ENCODE assay signal across 19 cellular contexts in the genomic region with DNA sequence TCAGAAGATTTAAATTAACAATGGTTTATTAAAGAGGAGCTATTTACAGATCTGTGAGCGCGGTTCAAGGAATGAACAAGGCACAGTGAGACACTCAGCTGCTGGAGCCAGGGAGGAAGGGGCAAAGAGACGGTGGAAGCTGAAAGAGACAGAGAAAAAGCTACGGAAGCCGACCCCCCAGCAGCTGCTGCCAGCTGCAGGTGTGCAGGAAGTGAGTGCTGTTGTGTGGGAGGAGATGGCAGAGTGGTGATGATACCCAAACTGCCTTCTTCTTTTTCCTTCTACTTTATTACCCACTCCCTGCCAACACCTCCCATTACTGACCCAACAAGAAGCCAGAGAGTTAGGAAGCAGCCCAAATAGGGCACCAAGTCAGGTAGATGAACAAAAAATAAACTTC. TPM values are rescaled to one million over a fixed set of nuclear protein-coding genes. Genes with fewer than 3 reads are reported as not detected.
DNase-seq lines count a peak whose midpoint lies in the region; ATAC-seq and TF ChIP-seq lines count a peak whose summit lies in the region.
"Had no signal": no experiment of that assay in that cellular context is flagged by ENCODE, and none has a peak within 500 bp of the region (broad histone marks: within the 10 kb centered on the region; RNA-seq: fewer than 3 reads in every experiment).

No MANE protein-coding gene starts in this region.

- H4K20me1 ChIP-seq in BLaER1 = no peaks in the 10 kb centered on the region

- H3K4me3 ChIP-seq in BLaER1 (peak overlapping the region; percentile 36; the same call in 1 of the 2 replicates), aorta (ENCODE audit: low read length in 2 of 2) (no peak overlapping the region)
- H3K4me3 ChIP-seq: GM23248, transverse colon had no signal

- DNase-seq in progenitor cell of endocrine pancreas (ENCODE audit: low spot score, unreplicated experiment) (no peak), GM20000 (ENCODE audit: low spot score) (no peak), aorta (no peak)
- DNase-seq: GM23248; NCI-H2029; NCI-H526 treated with DMSO at 0.1 percent for 48 hours; stimulated activated CD4-positive, alpha-beta T cell treated with anti-CD3 and anti-CD28 coated beads, Interleukin-4, amount 100 ng/mL, for 4 hours; transverse colon had no signal

- H3K4me1 ChIP-seq in BLaER1 (peaks cover 35% of the 10 kb centered on the region), aorta (ENCODE audit: control insufficient read depth in 1 of 2, insufficient read depth in 2 of 2, low read length in 2 of 2) (no peaks in the 10 kb centered on the region)
- H3K4me1 ChIP-seq: transverse colon had no signal

- peak overlapping the region; percentile 80 for H3K4me2 ChIP-seq in BLaER1

- 74 to 88% methylated on average over 5 of the region's 5 CpGs for WGBS in aorta, 2 donors

- no peak overlapping the region for H3K4me3 Mint-ChIP-seq in progenitor cell of endocrine pancreas (ENCODE audit: low read depth)
- H3K4me3 Mint-ChIP-seq: activated naive CD8-positive, alpha-beta T cell had no signal

- TF ChIP-seq CTCF in progenitor cell of endocrine pancreas (IDR thresholded peaks at IDR 0.05; ENCODE audit: unreplicated experiment) (no peak), GM20000 (IDR thresholded peaks at IDR 0.05; ENCODE audit: extremely low read depth, missing control alignments) (no peak)

- H3K9me3 ChIP-seq in BLaER1 (no peaks in the 10 kb centered on the region), aorta (ENCODE audit: control insufficient read depth, low read length) (no peaks in the 10 kb centered on the region)
- H3K9me3 ChIP-seq: transverse colon had no signal

- ATAC-seq in GM18907 (IDR thresholded peaks at IDR 0.05; ENCODE audit: unreplicated experiment) (peak; percentile 59), GM21737 (IDR thresholded peaks at IDR 0.05; ENCODE audit: unreplicated experiment) (peak; percentile 34), HG03460 (IDR thresholded peaks at IDR 0.05; ENCODE audit: unreplicated experiment) (peak; percentile 41), aorta (ENCODE audit: low FRiP score) (no peak), GM21390 (IDR thresholded peaks at IDR 0.05; ENCODE audit: unreplicated experiment) (no peak)
- ATAC-seq: sciatic nerve had no signal

- H3K36me3 ChIP-seq in BLaER1 = no peaks in the 10 kb centered on the region
- H3K36me3 ChIP-seq in aorta (ENCODE audit: control insufficient read depth in 1 of 2, insufficient read depth in 2 of 2, low read length in 1 of 2) = no peaks in the 10 kb centered on the region
- H3K36me3 ChIP-seq: transverse colon had no signal

- H3K9me3 Mint-ChIP-seq in progenitor cell of endocrine pancreas (ENCODE audit: low read depth) = peaks cover 3% of the 10 kb centered on the region

- H3K9ac ChIP-seq in BLaER1 = peak overlapping the region; percentile 43; the same call in 1 of the 2 replicates
- H3K9ac ChIP-seq: GM23248 had no signal

- H3K27me3 Mint-ChIP-seq in progenitor cell of endocrine pancreas = no peaks in the 10 kb centered on the region
- H3K27me3 Mint-ChIP-seq: activated naive CD8-positive, alpha-beta T cell had no signal

- H3K27ac Mint-ChIP-seq in progenitor cell of endocrine pancreas = no peak overlapping the region
- H3K27ac Mint-ChIP-seq: activated naive CD8-positive, alpha-beta T cell had no signal

- intact Hi-C loops in aorta (cut with DNase I) = no loop called here

- H3K27ac ChIP-seq in BLaER1 (peak overlapping the region; percentile 70), aorta (ENCODE audit: low read depth in 1 of 2, low read length in 2 of 2) (no peak overlapping the region)
- H3K27ac ChIP-seq: GM23248, transverse colon had no signal

- H3K27me3 ChIP-seq in BLaER1 (no peaks in the 10 kb centered on the region), aorta (ENCODE audit: control insufficient read depth in 1 of 2, insufficient read depth in 2 of 2, low read length in 1 of 2) (no peaks in the 10 kb centered on the region)
- H3K27me3 ChIP-seq: transverse colon had no signal

- no peaks in the 10 kb centered on the region for H3K36me3 Mint-ChIP-seq in progenitor cell of endocrine pancreas (ENCODE audit: insufficient read depth)
- H3K36me3 Mint-ChIP-seq: activated naive CD8-positive, alpha-beta T cell had no signal

- no peaks in the 10 kb centered on the region for H3K4me1 Mint-ChIP-seq in progenitor cell of endocrine pancreas (ENCODE audit: low read depth)

RNA-seq across cellular contexts. Expression of a gene that starts 41.9 kb away (rescaled TPM):
- not detected in 2 replicates for total RNA-seq in progenitor cell of endocrine pancreas
- total RNA-seq in aorta = not detected
- polyA plus RNA-seq in aorta = not detected
- total RNA-seq: A673; fibroblast of lung; GM23248; omental fat pad; sciatic nerve; T-helper 1 cell treated with Interleukin-12 subunit alpha and Interleukin-12 subunit beta and Interleukin-4 antibody, amounts not matched to agents 30 ng/mL and 1 ng/mL, for 36 hours; transverse colon had no signal
- polyA plus RNA-seq: fibroblast of lung, GM23248 had no signal

Comparison
In these comparisons a context has a peak if more than half of its experiments do, and no peak if none do; other contexts are left out.
1. ATAC-seq: peak in GM18907 (single experiment), GM21737 (single experiment) and HG03460 (single experiment); none in aorta (single experiment) and GM21390 (single experiment).